In genomic region chr2:216773072-216773471, GRCh38 we compare ENCODE assay signal across 16 cellular contexts.
DNase-seq lines count a peak whose midpoint lies in the region; TF ChIP-seq lines count a peak whose summit lies in the region.
"Had no signal": no experiment of that assay in that cellular context is flagged by ENCODE, and none has a peak within 500 bp of the region (broad histone marks: within the 10 kb centered on the region; RNA-seq: fewer than 3 reads in every experiment).

No MANE protein-coding gene starts in this region.

- no peak for TF ChIP-seq EP300 in esophagus muscularis mucosa (IDR thresholded peaks at IDR 0.05)

- DNase-seq in NCI-H2171 treated with DMSO at 0.1 percent for 48 hours (lab: John Stamatoyannopoulos, UW) (peak; percentile 19), NCI-H2171 (lab: John Stamatoyannopoulos, UW) (no peak), SHP77 treated with DMSO at 0.1 percent for 48 hours (lab: John Stamatoyannopoulos, UW) (peak; percentile 70), right atrium auricular region (ENCODE audit: low spot score) (peak; percentile 80), esophagus muscularis mucosa (ENCODE audit: extremely low spot score) (no peak), hippocampal formation (lab: John Stamatoyannopoulos, UW) (no peak), COLO829 (ENCODE audit: low spot score) (no peak), CD1c-positive myeloid dendritic cell (ENCODE audit: extremely low spot score) (no peak)
- DNase-seq: activated CD8-positive, alpha-beta T cell treated with anti-CD3 and anti-CD28 coated beads, Interleukin-2, amount 10 ng/mL, durations not matched to agents 7 days and 5 days; activated naive CD8-positive, alpha-beta T cell treated with anti-CD3 and anti-CD28 coated beads, Interleukin-2, amount 50 U/mL, for 24 hours; CD4-positive, alpha-beta memory T cell; endodermal cell; left lung; NCI-H1048; stimulated activated naive CD4-positive, alpha-beta T cell treated with Interleukin-2 at 50 U/mL for 16 hours had no signal

- TF ChIP-seq CTCF in right atrium auricular region (IDR thresholded peaks at IDR 0.05) (no peak), esophagus muscularis mucosa (IDR thresholded peaks at IDR 0.05) (no peak)

- no peak for TF ChIP-seq POLR2A in esophagus muscularis mucosa (IDR thresholded peaks at IDR 0.05; ENCODE audit: low read depth)

- H3K36me3 ChIP-seq in right atrium auricular region = no peaks in the 10 kb centered on the region
- no peaks in the 10 kb centered on the region for H3K36me3 ChIP-seq in esophagus muscularis mucosa
- H3K36me3 ChIP-seq: left lung had no signal

- WGBS in esophagus muscularis mucosa = 65% methylated on average over 7 of the region's 8 CpGs

- H3K27ac ChIP-seq in right atrium auricular region (peak overlapping the region; percentile 84 to 87), esophagus muscularis mucosa (replicated peaks in 1 of 4) (no peak overlapping the region)
- H3K27ac ChIP-seq: left lung, parathyroid adenoma had no signal

- H3K9me3 ChIP-seq in right atrium auricular region = peaks cover 0 to 9% of the 10 kb centered on the region in 2 donors
- no peaks in the 10 kb centered on the region for H3K9me3 ChIP-seq in esophagus muscularis mucosa
- H3K9me3 ChIP-seq: left lung had no signal

- intact Hi-C loops in esophagus muscularis mucosa (cut with DNase I) = no loop called here

- H3K27me3 ChIP-seq in right atrium auricular region = no peaks in the 10 kb centered on the region
- H3K27me3 ChIP-seq in esophagus muscularis mucosa = no peaks in the 10 kb centered on the region
- H3K27me3 ChIP-seq: left lung had no signal

- H3K4me3 ChIP-seq in right atrium auricular region = no peak overlapping the region
- H3K4me3 ChIP-seq in esophagus muscularis mucosa = no peak overlapping the region
- H3K4me3 ChIP-seq: left lung had no signal

- H3K4me1 ChIP-seq in right atrium auricular region (peaks cover 0 to 34% of the 10 kb centered on the region in 2 donors), esophagus muscularis mucosa (peaks cover 10 to 21% (median 14%) of the 10 kb centered on the region in 4 donors)
- H3K4me1 ChIP-seq: left lung, parathyroid adenoma had no signal

Comparison
In these comparisons a context has a peak if more than half of its experiments do, and no peak if none do; other contexts are left out.
1. DNase-seq: peak in NCI-H2171 treated with DMSO at 0.1 percent for 48 hours (single experiment), SHP77 treated with DMSO at 0.1 percent for 48 hours (single experiment) and right atrium auricular region (single experiment); none in NCI-H2171 (single experiment), esophagus muscularis mucosa (single experiment), hippocampal formation (0 of 2), COLO829 (single experiment) and CD1c-positive myeloid dendritic cell (single experiment).
2. H3K27ac ChIP-seq: peak in right atrium auricular region (2 of 2); none in esophagus muscularis mucosa (0 of 4).